In the genomic region with DNA sequence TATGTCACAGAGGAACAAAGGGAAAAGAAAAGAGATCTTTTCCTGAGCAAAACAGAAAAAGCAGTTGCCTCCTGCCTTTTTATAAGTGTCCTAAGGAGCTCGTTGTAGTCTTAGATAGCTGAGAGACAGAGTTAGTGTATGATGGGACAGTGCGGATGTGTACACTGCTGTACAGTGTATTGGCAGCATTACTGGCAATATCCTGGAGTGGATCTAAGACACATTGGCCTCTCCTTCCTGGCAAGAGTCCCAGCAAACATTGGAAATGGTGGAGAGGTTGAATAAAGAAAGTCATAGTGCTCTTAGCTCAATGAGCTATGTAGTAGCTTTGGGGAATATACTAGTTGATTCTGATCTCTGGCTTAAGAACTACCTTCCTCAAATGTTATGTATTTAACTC, we compare ENCODE assay signal across 22 cellular contexts. TPM values are rescaled to one million over a fixed set of nuclear protein-coding genes. Genes with fewer than 3 reads are reported as not detected.
DNase-seq lines count a peak whose midpoint lies in the region; ATAC-seq and TF ChIP-seq lines count a peak whose summit lies in the region.
"Had no signal": no experiment of that assay in that cellular context is flagged by ENCODE, and none has a peak within 500 bp of the region (broad histone marks: within the 10 kb centered on the region; RNA-seq: fewer than 3 reads in every experiment).

No MANE protein-coding gene starts in this region.

- H3K36me3 ChIP-seq in PC-3 (ENCODE audit: low read depth, low read length) = peaks cover 66% of the 10 kb centered on the region
- H3K36me3 ChIP-seq in smooth muscle cell (ENCODE audit: low read depth) = peaks cover 30% of the 10 kb centered on the region

- H4K20me1 ChIP-seq in PC-3 (ENCODE audit: low read length) (no peaks in the 10 kb centered on the region), smooth muscle cell (ENCODE audit: low read depth) (peaks cover 95% of the 10 kb centered on the region)

- CTCF ChIA-PET in PC-3 (lab: Charles Lee) = no interaction called here

- H3K36me3 Mint-ChIP-seq in T-helper 2 cell treated with Interferon-gamma antibody and Interleukin-4, amounts not matched to agents 5 μg/mL and 100 μg/mL, for 36 hours (ENCODE audit: low read depth) = peaks cover 72% of the 10 kb centered on the region
- peaks cover 6% of the 10 kb centered on the region for H3K36me3 Mint-ChIP-seq in glutamatergic neuron (ENCODE audit: unreplicated experiment)

- H3K4me1 ChIP-seq in PC-3 (ENCODE audit: insufficient read depth, low read length) (no peaks in the 10 kb centered on the region), smooth muscle cell (ENCODE audit: low read depth) (no peaks in the 10 kb centered on the region)
- H3K4me1 ChIP-seq: SJSA1 had no signal

- WGBS in smooth muscle cell (ENCODE audit: low lambda C conversion rate) = 91% methylated on average over 2 of the region's 2 CpGs

- H3K27me3 ChIP-seq in PC-3 (ENCODE audit: low read length) = no peaks in the 10 kb centered on the region
- H3K27me3 ChIP-seq in smooth muscle cell (ENCODE audit: low read depth) = no peaks in the 10 kb centered on the region
- H3K27me3 ChIP-seq: SJSA1 had no signal

- H3K9me2 ChIP-seq in PC-3 (replicated peaks; ENCODE audit: low read length) = no peaks in the 10 kb centered on the region

- POLR2A ChIA-PET in PC-3 (lab: Charles Lee; ENCODE audit: unreplicated experiment) = interaction anchor here (0.8 kb wide), 1 partner anchor 783 kb away, joined by 3 read pairs; no protein-coding TSS in a partner anchor

- H3K9me3 ChIP-seq in PC-3 (ENCODE audit: low read length) (no peaks in the 10 kb centered on the region), smooth muscle cell (replicated peaks; ENCODE audit: low read depth) (no peaks in the 10 kb centered on the region)
- H3K9me3 ChIP-seq: SJSA1 had no signal

- H3F3A ChIP-seq in PC-3 (ENCODE audit: low read length, unreplicated experiment) = no peaks in the 10 kb centered on the region
- peaks cover 17% of the 10 kb centered on the region for H3F3A ChIP-seq in smooth muscle cell (ENCODE audit: low read depth)

- H3K4me3 ChIP-seq in PC-3 (ENCODE audit: low read length) = no peak overlapping the region
- no peak overlapping the region for H3K4me3 ChIP-seq in smooth muscle cell
- H3K4me3 ChIP-seq: SJSA1 had no signal

- TF ChIP-seq CTCF in 22Rv1 (IDR thresholded peaks at IDR 0.05) (no peak), PC-3 (conservative IDR thresholded peaks at IDR 0.05; ENCODE audit: low read depth, low read length) (no peak), glutamatergic neuron (IDR thresholded peaks at IDR 0.05; ENCODE audit: partially characterized antibody, unreplicated experiment) (no peak), smooth muscle cell (IDR thresholded peaks at IDR 0.05; ENCODE audit: borderline replicate concordance, insufficient read depth, poor library complexity, severe bottlenecking) (no peak)

- H3K4me2 ChIP-seq in PC-3 (ENCODE audit: low read length) = no peak overlapping the region
- no peak overlapping the region for H3K4me2 ChIP-seq in smooth muscle cell

- no peaks in the 10 kb centered on the region for H3K79me2 ChIP-seq in PC-3 (ENCODE audit: low read length)
- peaks cover 73% of the 10 kb centered on the region for H3K79me2 ChIP-seq in smooth muscle cell (ENCODE audit: low read depth)

- ATAC-seq in PC-3 = peak; percentile 35; the same call in 1 of the 2 replicates
- ATAC-seq: CD8-positive, alpha-beta T cell; Right ventricle myocardium inferior had no signal

- H3K4me3 Mint-ChIP-seq in T-helper 2 cell treated with Interferon-gamma antibody and Interleukin-4, amounts not matched to agents 5 μg/mL and 100 μg/mL, for 36 hours = no peak overlapping the region
- no peak overlapping the region for H3K4me3 Mint-ChIP-seq in glutamatergic neuron (ENCODE audit: unreplicated experiment)
- H3K4me3 Mint-ChIP-seq: CD8-positive, alpha-beta T cell had no signal

- DNase-seq in T-helper 2 cell treated with Interferon-gamma antibody and Interleukin-4, amounts not matched to agents 5 μg/mL and 100 μg/mL, for 36 hours (ENCODE audit: low spot score) = no peak
- DNase-seq in T-helper 2 cell = no peak
- no peak for DNase-seq in PC-3
- no peak for DNase-seq in glutamatergic neuron
- DNase-seq in DMS153 (lab: John Stamatoyannopoulos, UW) = no peak
- no peak for DNase-seq in NCI-H524 (lab: John Stamatoyannopoulos, UW)
- no peak for DNase-seq in smooth muscle cell (lab: John Stamatoyannopoulos, UW; ENCODE audit: unreplicated experiment)
- DNase-seq: AML-193; C1 segment of cervical spinal cord; CD8-positive, alpha-beta T cell; GOT3; MM.1S; NCI-H1048; NCI-H1417 treated with DMSO at 0.1 percent for 48 hours; NCI-H187; NCI-H345; NCI-H524 treated with DMSO at 0.1 percent for 48 hours; NCI-H82; OCI-M1 had no signal

- H3K27ac ChIP-seq in 22Rv1 (peak overlapping the region; percentile 41), PC-3 (ENCODE audit: low read length) (no peak overlapping the region), smooth muscle cell (ENCODE audit: low read depth) (no peak overlapping the region)
- H3K27ac ChIP-seq: SJSA1 had no signal

- no TSS peak for BruUV-seq in PC-3 (replicated peaks; lab: Mats Ljungman, UMichigan)

- no peaks in the 10 kb centered on the region for H3K27me3 Mint-ChIP-seq in T-helper 2 cell treated with Interferon-gamma antibody and Interleukin-4, amounts not matched to agents 5 μg/mL and 100 μg/mL, for 36 hours (ENCODE audit: low read depth)
- H3K27me3 Mint-ChIP-seq in glutamatergic neuron (ENCODE audit: unreplicated experiment) = no peaks in the 10 kb centered on the region

- H3K9ac ChIP-seq in PC-3 (ENCODE audit: low read length) (no peak overlapping the region), smooth muscle cell (ENCODE audit: low read depth) (no peak overlapping the region)

- intact Hi-C loops in PC-3 (cut with micrococcal nuclease) = no loop called here

- H3K4me1 Mint-ChIP-seq in T-helper 2 cell treated with Interferon-gamma antibody and Interleukin-4, amounts not matched to agents 5 μg/mL and 100 μg/mL, for 36 hours (ENCODE audit: low read depth) = peaks cover 19% of the 10 kb centered on the region
- no peaks in the 10 kb centered on the region for H3K4me1 Mint-ChIP-seq in glutamatergic neuron (ENCODE audit: low read depth, unreplicated experiment)

- H2AFZ ChIP-seq in PC-3 (ENCODE audit: low read length) (no peak overlapping the region), smooth muscle cell (ENCODE audit: low read depth) (no peak overlapping the region)

- no peaks in the 10 kb centered on the region for H3K9me3 Mint-ChIP-seq in T-helper 2 cell treated with Interferon-gamma antibody and Interleukin-4, amounts not matched to agents 5 μg/mL and 100 μg/mL, for 36 hours
- no peaks in the 10 kb centered on the region for H3K9me3 Mint-ChIP-seq in glutamatergic neuron (ENCODE audit: unreplicated experiment)
- H3K9me3 Mint-ChIP-seq: CD8-positive, alpha-beta T cell had no signal

- peak overlapping the region; percentile 14 for H3K27ac Mint-ChIP-seq in T-helper 2 cell treated with Interferon-gamma antibody and Interleukin-4, amounts not matched to agents 5 μg/mL and 100 μg/mL, for 36 hours
- peak overlapping the region; percentile 46 for H3K27ac Mint-ChIP-seq in glutamatergic neuron (ENCODE audit: unreplicated experiment)
- H3K27ac Mint-ChIP-seq: CD8-positive, alpha-beta T cell had no signal

RNA-seq across cellular contexts. Expression of gene GARS1, which starts 22.7 kb away (rescaled TPM):
- total RNA-seq in PC-3 (2014; rRNA removed) = 95.4 and 106 TPM in 2 replicates
- total RNA-seq in glutamatergic neuron (ENCODE audit: unreplicated experiment) = 511 TPM
- 240 and 299 TPM in 2 replicates for total RNA-seq in smooth muscle cell
- polyA plus RNA-seq in smooth muscle cell = 222 and 233 TPM in 2 replicates
